8 cellular contexts compared by ENCODE assay signal in the genomic region with DNA sequence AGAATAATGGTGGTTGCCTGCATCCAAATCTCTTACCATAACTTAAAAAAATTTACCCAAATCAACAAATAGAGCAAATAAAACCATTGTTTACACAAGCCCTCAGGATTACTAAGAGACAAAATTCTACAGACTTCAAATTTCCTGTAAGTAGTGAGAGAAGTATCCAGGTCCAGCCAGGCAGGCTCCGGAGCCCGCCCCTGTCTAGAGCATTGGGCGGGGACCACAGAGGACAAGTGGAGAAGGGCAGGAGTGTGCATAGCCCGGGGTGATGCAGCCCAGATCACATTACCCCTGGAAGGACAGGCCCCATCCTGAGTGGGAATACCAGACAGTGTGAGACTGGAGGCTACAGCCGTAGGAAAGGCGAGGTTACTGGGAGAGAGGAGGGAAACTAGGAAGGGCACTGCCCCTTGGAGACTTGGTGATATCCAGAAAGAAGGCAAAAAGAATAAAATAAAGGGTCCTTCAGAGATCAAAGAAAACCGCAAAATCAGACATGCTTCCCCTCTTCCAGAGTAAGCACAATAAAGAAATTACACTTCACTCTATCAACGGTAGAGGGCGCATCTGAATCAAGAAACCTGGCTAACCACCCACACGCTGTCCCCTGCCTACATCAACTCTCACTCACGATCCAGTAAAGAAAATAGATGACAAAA. TPM values are rescaled to one million over a fixed set of nuclear protein-coding genes. Genes with fewer than 3 reads are reported as not detected.
A peak's percentile ranks its signal among the peaks of the same experiment; 100 is the strongest.
DNase-seq lines count a peak whose midpoint lies in the region; ATAC-seq and TF ChIP-seq lines count a peak whose summit lies in the region.

No MANE protein-coding gene starts in this region.

- no peak overlapping the region for H2BK12ac ChIP-seq in trophoblast cell (ENCODE audit: low read length)

- no peak overlapping the region for H3K23ac ChIP-seq in trophoblast cell (ENCODE audit: low read length)

- peak; percentile 70 for TF ChIP-seq CTCF in HFF-Myc (IDR thresholded peaks at IDR 0.05; ENCODE audit: low read depth, low read length, missing control alignments)

- peak overlapping the region; percentile 88 for H3K27ac ChIP-seq in trophoblast cell (ENCODE audit: low read depth, low read length)

- H3K36me3 ChIP-seq in trophoblast cell (ENCODE audit: control insufficient read depth in 1 of 2, insufficient read depth in 2 of 2, low read length in 2 of 2), result no peaks in the 10 kb centered on the region

- H4K8ac ChIP-seq in trophoblast cell (ENCODE audit: low read depth, low read length), result peak overlapping the region; percentile 36

- H3K79me2 ChIP-seq in trophoblast cell (ENCODE audit: control insufficient read depth, insufficient read depth, low read length, poor library complexity), result peaks cover 7% of the 10 kb centered on the region

- H3K4me3 ChIP-seq in HFF-Myc (replicated peaks; ENCODE audit: low read depth, low read length) (peak overlapping the region; percentile 14; the same call in 1 of the 2 replicates), trophoblast cell (ENCODE audit: low read depth, low read length) (no peak overlapping the region)

- H2BK120ac ChIP-seq in trophoblast cell (ENCODE audit: insufficient read depth, low read length, poor library complexity), result peak overlapping the region; percentile 9

- H3K4me1 Mint-ChIP-seq in activated T-helper 17 cell treated with anti-CD3 and anti-CD28 coated beads, Interleukin-2, amount 50 U/mL, for 72 hours, result peaks cover 5% of the 10 kb centered on the region

- intact Hi-C loops in Right ventricle myocardium inferior (cut with DNase I), result loop anchor here (1.0 to 5.0 kb wide), 5 partner anchors 25 to 210 kb away; no protein-coding TSS in a partner anchor

- no peak overlapping the region for H3K4me3 Mint-ChIP-seq in activated T-helper 17 cell treated with anti-CD3 and anti-CD28 coated beads, Interleukin-2, amount 50 U/mL, for 72 hours

- peak overlapping the region; percentile 70 for H2BK5ac ChIP-seq in trophoblast cell (ENCODE audit: low read depth, low read length, poor library complexity)

- DNase-seq in DMS 273 (lab: John Stamatoyannopoulos, UW; ENCODE audit: unreplicated experiment) (peak; percentile 93), HFF-Myc (ENCODE audit: extremely low read depth, low read depth) (peak; percentile 82), NCI-H460 (ENCODE audit: extremely low read depth, low read depth) (peak; percentile 83), Right ventricle myocardium inferior (ENCODE audit: missing footprints) (no peak), trophoblast cell (peak; percentile 56 to 89)

- no peaks in the 10 kb centered on the region for H3K36me3 Mint-ChIP-seq in activated T-helper 17 cell treated with anti-CD3 and anti-CD28 coated beads, Interleukin-2, amount 50 U/mL, for 72 hours (ENCODE audit: low read depth)

- H3K4ac ChIP-seq in trophoblast cell (ENCODE audit: low read depth, low read length), result no peak overlapping the region

- no peaks in the 10 kb centered on the region for H3K9me3 Mint-ChIP-seq in activated T-helper 17 cell treated with anti-CD3 and anti-CD28 coated beads, Interleukin-2, amount 50 U/mL, for 72 hours

- H3K18ac ChIP-seq in trophoblast cell (ENCODE audit: low read length), result no peak overlapping the region

- no peak overlapping the region for H3K14ac ChIP-seq in trophoblast cell (ENCODE audit: low read length)

- peak overlapping the region; percentile 3 for H4K91ac ChIP-seq in trophoblast cell (ENCODE audit: low read depth, low read length)

- H3K79me1 ChIP-seq in trophoblast cell (ENCODE audit: low read length), result peaks cover 26% of the 10 kb centered on the region

- H3K4me1 ChIP-seq in trophoblast cell (ENCODE audit: control insufficient read depth in 1 of 2, insufficient read depth in 2 of 2, low read length in 2 of 2), result peaks cover 20 to 26% of the 10 kb centered on the region in 2 experiments

- H3K4me2 ChIP-seq in trophoblast cell (ENCODE audit: low read length), result peak overlapping the region; percentile 42

- peaks cover 8% of the 10 kb centered on the region for H3K27me3 Mint-ChIP-seq in activated T-helper 17 cell treated with anti-CD3 and anti-CD28 coated beads, Interleukin-2, amount 50 U/mL, for 72 hours

- no peak overlapping the region for H3K9ac ChIP-seq in trophoblast cell (ENCODE audit: low read length)

- H3K27me3 ChIP-seq in trophoblast cell (ENCODE audit: insufficient read depth, low read length), result no peaks in the 10 kb centered on the region

- WGBS in trophoblast cell (ENCODE audit: extremely low coverage, insufficient coverage, insufficient read length), result no CpG with 5 or more reads among the region's 11 CpGs

- no peaks in the 10 kb centered on the region for H3K9me3 ChIP-seq in trophoblast cell (ENCODE audit: insufficient read depth, low read depth, low read length)

- H4K12ac ChIP-seq in trophoblast cell (ENCODE audit: low read depth, low read length), result no peak overlapping the region

- ATAC-seq in activated T-helper 17 cell treated with anti-CD3 and anti-CD28 coated beads, Interleukin-2, amount 50 U/mL, for 72 hours (replicated peaks), result peak; percentile 52
- ATAC-seq in Right ventricle myocardium inferior, result peak; percentile 78
- no peak for ATAC-seq in HG02884 (IDR thresholded peaks at IDR 0.05; ENCODE audit: unreplicated experiment)
- ATAC-seq in HG02759 (IDR thresholded peaks at IDR 0.05; ENCODE audit: unreplicated experiment), result no peak

- H2AK5ac ChIP-seq in trophoblast cell (ENCODE audit: low read length), result no peak overlapping the region

- H3K27ac Mint-ChIP-seq in activated T-helper 17 cell treated with anti-CD3 and anti-CD28 coated beads, Interleukin-2, amount 50 U/mL, for 72 hours, result no peak overlapping the region

- H2AFZ ChIP-seq in trophoblast cell (ENCODE audit: insufficient read depth, low read length, poor library complexity), result no peak overlapping the region

RNA-seq across cellular contexts. Expression of gene RIN2, which starts 26.6 kb away (rescaled TPM):
- total RNA-seq in NCI-H460 (2014; rRNA removed; shearing (Covaris generic)), result 40.8 and 42.4 TPM in 2 replicates
- polyA plus RNA-seq in NCI-H460 (2014; cell fraction: nucleus; rRNA removed), result 11.6 and 13.7 TPM in 2 replicates
- not detected for total RNA-seq in activated T-helper 17 cell treated with anti-CD3 and anti-CD28 coated beads, Interleukin-2, amount 50 U/mL, for 72 hours
- total RNA-seq in Right ventricle myocardium inferior, result 54.5 TPM
- 16.5 and 17.0 TPM in 2 replicates for polyA plus RNA-seq in trophoblast cell (2013)

Comparison
In these comparisons a context has a peak if more than half of its experiments do, and no peak if none do; other contexts are left out.
1. ATAC-seq: peak in activated T-helper 17 cell treated with anti-CD3 and anti-CD28 coated beads, Interleukin-2, amount 50 U/mL, for 72 hours (single experiment) and Right ventricle myocardium inferior (single experiment); none in HG02884 (single experiment) and HG02759 (single experiment).
2. RNA of gene RIN2, which starts 26.6 kb away (total RNA-seq): 54.5 TPM in Right ventricle myocardium inferior (single experiment) and 40.8 to 42.4 TPM in NCI-H460; not detected in activated T-helper 17 cell treated with anti-CD3 and anti-CD28 coated beads, Interleukin-2, amount 50 U/mL, for 72 hours; every median in the first group is over 10 times any median in the second.